ENCODE assay signal across 22 cellular contexts in genomic region chr6:110549277-110549676, GRCh38.
DNase-seq lines count a peak whose midpoint lies in the region; ATAC-seq and TF ChIP-seq lines count a peak whose summit lies in the region.
"Had no signal": no experiment of that assay in that cellular context is flagged by ENCODE, and none has a peak within 500 bp of the region (broad histone marks: within the 10 kb centered on the region; RNA-seq: fewer than 3 reads in every experiment).

No MANE protein-coding gene starts in this region.

- TF ChIP-seq POLR2A in testis (IDR thresholded peaks at IDR 0.05) = no peak

- H3K4me3 ChIP-seq in RWPE2 (ENCODE audit: severe bottlenecking) = no peak overlapping the region
- no peak overlapping the region for H3K4me3 ChIP-seq in dorsolateral prefrontal cortex
- no peak overlapping the region for H3K4me3 ChIP-seq in testis
- H3K4me3 ChIP-seq: HAP-1 had no signal

- WGBS in testis, 2 donors = 68 to 73% methylated on average over 5 of the region's 5 CpGs

- H3K27me3 Mint-ChIP-seq in activated naive CD8-positive, alpha-beta T cell treated with anti-CD3 and anti-CD28 coated beads for 36 hours = peaks cover 4% of the 10 kb centered on the region

- intact Hi-C loops in dorsolateral prefrontal cortex (cut with DNase I) (no loop called here), testis (cut with DNase I; ENCODE audit: low total_unique reads) (no loop called here)

- H3K9me3 ChIP-seq in RWPE2 (ENCODE audit: severe bottlenecking) (no peaks in the 10 kb centered on the region), testis (no peaks in the 10 kb centered on the region)
- H3K9me3 ChIP-seq: BE2C had no signal

- H3K9me3 Mint-ChIP-seq in activated naive CD8-positive, alpha-beta T cell treated with anti-CD3 and anti-CD28 coated beads for 36 hours = peaks cover 12% of the 10 kb centered on the region

- H3K4me1 Mint-ChIP-seq in activated naive CD8-positive, alpha-beta T cell treated with anti-CD3 and anti-CD28 coated beads for 36 hours = no peaks in the 10 kb centered on the region

- H3K27ac ChIP-seq in RWPE2 (ENCODE audit: poor library complexity, severe bottlenecking) (peak overlapping the region; percentile 94), dorsolateral prefrontal cortex (peak overlapping the region in 54 of 59 donors; percentile 12 to 100 (median 99)), testis (no peak overlapping the region)

- H3K4me3 Mint-ChIP-seq in activated naive CD8-positive, alpha-beta T cell treated with anti-CD3 and anti-CD28 coated beads for 36 hours = no peak overlapping the region
- H3K4me3 Mint-ChIP-seq: CD4-positive, CD25-positive, alpha-beta regulatory T cell had no signal

- H3K36me3 ChIP-seq in RWPE2 (ENCODE audit: low read depth) (no peaks in the 10 kb centered on the region), testis (ENCODE audit: low read depth, missing control alignments) (no peaks in the 10 kb centered on the region)
- H3K36me3 ChIP-seq: BE2C, HAP-1 had no signal

- ATAC-seq in RWPE2 (ENCODE audit: low read depth) = no peak
- ATAC-seq: PC-3 had no signal

- no peaks in the 10 kb centered on the region for H3K27me3 ChIP-seq in RWPE2 (ENCODE audit: insufficient read depth, poor library complexity, severe bottlenecking)
- H3K27me3 ChIP-seq in dorsolateral prefrontal cortex = no peaks in the 10 kb centered on the region
- H3K27me3 ChIP-seq in testis = no peaks in the 10 kb centered on the region
- H3K27me3 ChIP-seq: BE2C had no signal

- peak; percentile 37 for DNase-seq in NCI-H2171 treated with DMSO at 0.1 percent for 48 hours (lab: John Stamatoyannopoulos, UW)
- DNase-seq in NCI-H2171 (lab: John Stamatoyannopoulos, UW) = no peak
- DNase-seq in RWPE2 (ENCODE audit: low spot score) = no peak
- DNase-seq in dorsolateral prefrontal cortex = no peak
- DNase-seq in testis = peak; percentile 54
- no peak for DNase-seq in activated CD4-positive, alpha-beta T cell treated with anti-CD3 and anti-CD28 coated beads for 4 hours
- no peak for DNase-seq in activated naive CD8-positive, alpha-beta T cell treated with anti-CD3 and anti-CD28 coated beads for 36 hours
- no peak for DNase-seq in NCI-H1436 (lab: John Stamatoyannopoulos, UW)
- DNase-seq: BE2C; CD4-positive, CD25-positive, alpha-beta regulatory T cell; COR-L47; DMS 273 treated with DMSO at 0.1 percent for 48 hours; GDM1; KG1; MV-4-11; NCI-H187 treated with DMSO at 0.1 percent for 48 hours; NCI-H345; NCI-H524 treated with DMSO at 0.1 percent for 48 hours; PC-3; RPMI8226; SIG-M5 had no signal

- TF ChIP-seq CTCF in RWPE2 (IDR thresholded peaks at IDR 0.05; ENCODE audit: poor library complexity, severe bottlenecking) (no peak), dorsolateral prefrontal cortex (IDR thresholded peaks at IDR 0.05 in 54 of 56, conservative IDR thresholded peaks at IDR 0.05 in 2 of 56; ENCODE audit: low read depth in 1 of 56, partially characterized antibody in 56 of 56) (no peak), testis (IDR thresholded peaks at IDR 0.05) (no peak)

- no peak overlapping the region for H3K27ac Mint-ChIP-seq in activated naive CD8-positive, alpha-beta T cell treated with anti-CD3 and anti-CD28 coated beads for 36 hours
- H3K27ac Mint-ChIP-seq: CD4-positive, CD25-positive, alpha-beta regulatory T cell had no signal

- peaks cover 19% of the 10 kb centered on the region for H3K4me1 ChIP-seq in RWPE2 (ENCODE audit: insufficient read depth, poor library complexity, severe bottlenecking)
- H3K4me1 ChIP-seq in testis = no peaks in the 10 kb centered on the region
- H3K4me1 ChIP-seq: BE2C, HAP-1 had no signal

- H3K36me3 Mint-ChIP-seq in activated naive CD8-positive, alpha-beta T cell treated with anti-CD3 and anti-CD28 coated beads for 36 hours = peaks cover 3% of the 10 kb centered on the region

Comparison
In these comparisons a context has a peak if more than half of its experiments do, and no peak if none do; other contexts are left out.
1. DNase-seq: peak in NCI-H2171 treated with DMSO at 0.1 percent for 48 hours (single experiment) and testis (single experiment); none in NCI-H2171 (single experiment), RWPE2 (single experiment), dorsolateral prefrontal cortex (0 of 10), activated CD4-positive, alpha-beta T cell treated with anti-CD3 and anti-CD28 coated beads for 4 hours (0 of 2), activated naive CD8-positive, alpha-beta T cell treated with anti-CD3 and anti-CD28 coated beads for 36 hours (single experiment) and NCI-H1436 (single experiment).
2. H3K27ac ChIP-seq: peak in RWPE2 (single experiment) and dorsolateral prefrontal cortex (54 of 59); none in testis (0 of 2).